18 cellular contexts compared by ENCODE assay signal in genomic region chr10:104096692-104097091, GRCh38. TPM values are rescaled to one million over a fixed set of nuclear protein-coding genes. Genes with fewer than 3 reads are reported as not detected.
DNase-seq lines count a peak whose midpoint lies in the region; ATAC-seq, FAIRE-seq and TF ChIP-seq lines count a peak whose summit lies in the region.
"Had no signal": no experiment of that assay in that cellular context is flagged by ENCODE, and none has a peak within 500 bp of the region (broad histone marks: within the 10 kb centered on the region; RNA-seq: fewer than 3 reads in every experiment).

No MANE protein-coding gene starts in this region.

- no peak overlapping the region for H3K4me2 ChIP-seq in keratinocyte (ENCODE audit: control insufficient read depth, extremely low read depth, insufficient read depth, low read depth, low read length)
- no peak overlapping the region for H3K4me2 ChIP-seq in neural progenitor cell
- H3K4me2 ChIP-seq: GM23338 had no signal

- H3K27me3 ChIP-seq in keratinocyte (ENCODE audit: control insufficient read depth, extremely low read depth, insufficient read depth, low read length) (no peaks in the 10 kb centered on the region), right lobe of liver (no peaks in the 10 kb centered on the region), neural progenitor cell (no peaks in the 10 kb centered on the region)

- H3K27me3 Mint-ChIP-seq in neural progenitor cell (ENCODE audit: insufficient read depth, low read depth) = no peaks in the 10 kb centered on the region
- H3K27me3 Mint-ChIP-seq: CD4-positive, alpha-beta T cell had no signal

- no peak overlapping the region for H3K4me3 ChIP-seq in keratinocyte (ENCODE audit: control insufficient read depth in 2 of 3, extremely low read depth in 1 of 3, insufficient read depth in 2 of 3, low read depth in 1 of 3, low read length in 3 of 3)
- H3K4me3 ChIP-seq in right lobe of liver = no peak overlapping the region
- H3K4me3 ChIP-seq in neural progenitor cell = no peak overlapping the region
- H3K4me3 ChIP-seq: GM23338 had no signal

- H3K36me3 ChIP-seq in keratinocyte (ENCODE audit: control insufficient read depth in 2 of 2, extremely low read depth in 1 of 2, insufficient read depth in 2 of 2, low read length in 2 of 2) (no peaks in the 10 kb centered on the region), right lobe of liver (no peaks in the 10 kb centered on the region), neural progenitor cell (no peaks in the 10 kb centered on the region)

- peaks cover 12% of the 10 kb centered on the region for H3K9me3 Mint-ChIP-seq in neural progenitor cell
- H3K9me3 Mint-ChIP-seq: CD4-positive, alpha-beta T cell had no signal

- no peak overlapping the region for H3K9ac ChIP-seq in keratinocyte (ENCODE audit: control insufficient read depth, extremely low read depth, insufficient read depth, low read length)
- no peak overlapping the region for H3K9ac ChIP-seq in neural progenitor cell

- no peaks in the 10 kb centered on the region for H3K4me1 Mint-ChIP-seq in neural progenitor cell
- H3K4me1 Mint-ChIP-seq: GM23338 had no signal

- no peak for TF ChIP-seq POLR2A in right lobe of liver (IDR thresholded peaks at IDR 0.05)

- H3K27ac ChIP-seq in keratinocyte (ENCODE audit: control insufficient read depth, insufficient read depth, low read length) (no peak overlapping the region), right lobe of liver (no peak overlapping the region), neural progenitor cell (no peak overlapping the region)
- H3K27ac ChIP-seq: C4-2B had no signal

- dilution Hi-C loops in keratinocyte (cut with MboI; ENCODE audit: extremely low pct_ligation_motif_present, low sequenced_read_pairs) = no loop called here

- H3K4me3 Mint-ChIP-seq in neural progenitor cell = no peak overlapping the region
- H3K4me3 Mint-ChIP-seq: CD4-positive, alpha-beta T cell; GM23338; HFFc6 had no signal

- peak; percentile 86 to 95 (median 94) for ATAC-seq in right lobe of liver
- ATAC-seq: GM23338 had no signal

- H3K9me1 ChIP-seq in keratinocyte (ENCODE audit: control insufficient read depth, extremely low read depth, insufficient read depth, low read length) = no peaks in the 10 kb centered on the region

- WGBS in right lobe of liver (ENCODE audit: insufficient coverage, low coverage, low lambda C conversion rate, missing lambda C conversion rate) = 25% methylated on average over 2 of the region's 2 CpGs

- no peak overlapping the region for H2AFZ ChIP-seq in keratinocyte (ENCODE audit: control insufficient read depth, low read length)
- H2AFZ ChIP-seq in neural progenitor cell (replicated peaks) = no peak overlapping the region
- H2AFZ ChIP-seq: GM23338 had no signal

- H3K4me1 ChIP-seq in keratinocyte (ENCODE audit: control insufficient read depth, extremely low read depth, insufficient read depth, low read length) (peaks cover 34% of the 10 kb centered on the region), right lobe of liver (peaks cover 0 to 15% (median 0%) of the 10 kb centered on the region in 4 donors), neural progenitor cell (peaks cover 10% of the 10 kb centered on the region)
- H3K4me1 ChIP-seq: Caco-2 had no signal

- TF ChIP-seq CTCF in keratinocyte (optimal IDR thresholded peaks at IDR 0.05 in 1 of 3, IDR thresholded peaks at IDR 0.05 in 1 of 3, conservative IDR thresholded peaks at IDR 0.05 in 1 of 3; ENCODE audit: extremely low read depth in 1 of 3, insufficient read depth in 2 of 3, low read length in 3 of 3) (no peak), right lobe of liver (IDR thresholded peaks at IDR 0.05) (no peak), neural progenitor cell (IDR thresholded peaks at IDR 0.05) (no peak)

- H3K79me2 ChIP-seq in keratinocyte (ENCODE audit: control insufficient read depth, insufficient read depth, low read length) (no peaks in the 10 kb centered on the region), neural progenitor cell (ENCODE audit: low read depth) (no peaks in the 10 kb centered on the region)

- FAIRE-seq in RCC 7860 (lab: Jason Lieb, UNC) = peak; percentile 95
- peak; percentile 23 for FAIRE-seq in keratinocyte (lab: Jason Lieb, UNC)
- FAIRE-seq: A204.1, H54 had no signal

- H3F3A ChIP-seq in neural progenitor cell (ENCODE audit: low read depth) = no peaks in the 10 kb centered on the region

- H3K27ac Mint-ChIP-seq in neural progenitor cell = no peak overlapping the region
- H3K27ac Mint-ChIP-seq: CD4-positive, alpha-beta T cell; GM23338; HFFc6 had no signal

- H4K20me1 ChIP-seq in keratinocyte (ENCODE audit: control insufficient read depth, extremely low read depth, insufficient read depth, low read length) (no peaks in the 10 kb centered on the region), neural progenitor cell (ENCODE audit: low read depth) (no peaks in the 10 kb centered on the region)

- intact Hi-C loops in right lobe of liver (cut with DNase I) = no loop called here

- no peaks in the 10 kb centered on the region for H3K36me3 Mint-ChIP-seq in neural progenitor cell

- DNase-seq in RCC 7860 (ENCODE audit: low spot score) (peak; percentile 58), keratinocyte (ENCODE audit: low read depth, low spot score) (no peak), right lobe of liver (peak in 1 of 3 donors; percentile 51), NCI-H2107 (lab: John Stamatoyannopoulos, UW) (no peak), neural progenitor cell (ENCODE audit: low spot score) (no peak), D341Med (ENCODE audit: low spot score) (no peak)
- DNase-seq: AML-193; Caco-2; CD4-positive, alpha-beta T cell; DMS153; DMS79; GDM1; HCEC 1CT; HFFc6 had no signal

- peaks cover 18% of the 10 kb centered on the region for H3K9me3 ChIP-seq in keratinocyte (ENCODE audit: control insufficient read depth, low read depth, low read length)
- H3K9me3 ChIP-seq in right lobe of liver = no peaks in the 10 kb centered on the region
- H3K9me3 ChIP-seq in neural progenitor cell (ENCODE audit: low read depth) = no peaks in the 10 kb centered on the region

RNA-seq across cellular contexts. Expression of gene COL17A1, which starts 11.0 kb away (rescaled TPM):
- polyA plus RNA-seq in keratinocyte = 2,386 to 3,374 TPM (median 2,587 TPM) in 3 replicates
- 1,575 TPM for polyA plus RNA-seq in keratinocyte (2011; ENCODE audit: low read depth)
- 607 and 731 TPM in 2 replicates for polyA plus RNA-seq in keratinocyte (2011; cell fraction: cytosol; rRNA removed)
- 5,094 and 5,558 TPM in 2 replicates for polyA plus RNA-seq in keratinocyte (2011; cell fraction: nucleus; rRNA removed)
- 1,046 and 1,745 TPM in 2 replicates for polyA plus RNA-seq in keratinocyte (2012; ENCODE audit: low replicate concordance)
- polyA minus RNA-seq in keratinocyte = 1,846 to 2,703 TPM (median 1,967 TPM) in 3 replicates
- polyA minus RNA-seq in keratinocyte (2011; cell fraction: cytosol; rRNA and poly(A)+ RNA removed) = 838 TPM
- polyA minus RNA-seq in keratinocyte (2011; cell fraction: nucleus; rRNA and poly(A)+ RNA removed) = 2,909 and 4,339 TPM in 2 replicates
- under 1 TPM in 2 of 6 experiments, not detected in 4; 0.11 to 0.12 TPM for total RNA-seq in right lobe of liver
- 1.5 and 2.3 TPM in 2 replicates for total RNA-seq in neural progenitor cell (ENCODE audit: low replicate concordance)
- total RNA-seq: CD4-positive, alpha-beta T cell had no signal

RNA-seq across cellular contexts. Expression of gene SFR1, which starts 25.3 kb away (rescaled TPM):
- polyA plus RNA-seq in keratinocyte = 6.1 to 10.9 TPM (median 10.4 TPM) in 3 replicates
- polyA plus RNA-seq in keratinocyte (2011; ENCODE audit: low read depth) = 0.52 TPM
- polyA plus RNA-seq in keratinocyte (2011; cell fraction: cytosol; rRNA removed) = 8.5 and 13.2 TPM in 2 replicates
- polyA plus RNA-seq in keratinocyte (2011; cell fraction: nucleus; rRNA removed) = 8.1 and 11.3 TPM in 2 replicates
- 2.9 and 10.3 TPM in 2 replicates for polyA plus RNA-seq in keratinocyte (2012; ENCODE audit: low replicate concordance)
- 1.4 to 4.9 TPM (median 2.2 TPM) in 3 replicates for polyA minus RNA-seq in keratinocyte
- polyA minus RNA-seq in keratinocyte (2011; cell fraction: cytosol; rRNA and poly(A)+ RNA removed) = 4.8 TPM
- polyA minus RNA-seq in keratinocyte (2011; cell fraction: nucleus; rRNA and poly(A)+ RNA removed) = 0.95 and 3.3 TPM in 2 replicates
- total RNA-seq in right lobe of liver (1 to 10 TPM; 1.2 to 3.5 (median 1.7) TPM), neural progenitor cell (ENCODE audit: low replicate concordance) (15.5 and 18.2 TPM in 2 replicates)
